In the genomic region with DNA sequence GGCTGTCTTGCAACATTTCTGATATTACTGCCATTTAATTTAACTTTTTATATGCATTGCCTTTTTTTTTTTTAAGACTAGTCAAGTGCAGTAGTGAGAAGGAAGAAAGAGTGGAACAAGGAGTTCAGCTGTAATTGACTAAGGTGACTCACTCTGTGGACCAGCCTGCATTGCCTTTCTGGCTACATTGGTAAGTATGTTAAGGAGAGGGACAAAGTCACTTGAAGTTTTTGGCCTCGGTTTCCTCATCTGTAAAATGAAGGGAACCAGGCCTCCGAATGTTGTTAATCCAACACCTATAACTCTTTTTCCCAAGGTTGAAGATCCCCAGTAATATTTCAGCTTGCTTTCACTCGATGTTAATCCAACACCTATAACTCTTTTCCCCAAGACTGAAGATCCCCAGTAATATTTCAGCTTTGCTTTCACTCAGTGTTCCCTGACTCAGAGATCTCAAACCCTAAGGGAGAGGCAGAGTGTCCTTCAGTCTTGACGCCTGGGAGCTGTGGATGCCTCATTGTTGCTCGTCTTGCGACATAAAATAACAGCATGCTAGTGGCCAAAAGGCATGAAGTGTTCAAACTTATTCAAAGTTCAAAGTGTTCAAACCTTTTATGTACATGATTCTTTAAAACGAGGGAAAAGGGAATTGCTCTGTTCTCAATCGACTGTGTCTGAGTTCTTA, we compare ENCODE assay signal across 19 cellular contexts.
DNase-seq lines count a peak whose midpoint lies in the region; ATAC-seq, FAIRE-seq and TF ChIP-seq lines count a peak whose summit lies in the region.
"Had no signal": no experiment of that assay in that cellular context is flagged by ENCODE, and none has a peak within 500 bp of the region (broad histone marks: within the 10 kb centered on the region; RNA-seq: fewer than 3 reads in every experiment).

No MANE protein-coding gene starts in this region.

- TF ChIP-seq POLR2A in breast epithelium (IDR thresholded peaks at IDR 0.05), result no peak
- TF ChIP-seq POLR2A in thyroid gland (IDR thresholded peaks at IDR 0.05), result no peak

- H3K36me3 ChIP-seq in breast epithelium (no peaks in the 10 kb centered on the region), bronchial epithelial cell (ENCODE audit: control insufficient read depth, insufficient read depth, low read length) (no peaks in the 10 kb centered on the region), thyroid gland (no peaks in the 10 kb centered on the region)
- H3K36me3 ChIP-seq: upper lobe of left lung had no signal

- peak overlapping the region; percentile 75 for H3K27ac Mint-ChIP-seq in MCF 10A (ENCODE audit: low read depth, unreplicated experiment)
- H3K27ac Mint-ChIP-seq in type B pancreatic cell, result no peak overlapping the region
- H3K27ac Mint-ChIP-seq: activated CD8-positive, alpha-beta T cell treated with anti-CD3 and anti-CD28 coated beads, Interleukin-2, amount 10 ng/mL, durations not matched to agents 7 days and 5 days; CD4-positive, alpha-beta memory T cell; IgD-negative memory B cell had no signal

- POLR2A ChIA-PET in MCF 10A (lab: Yijun Ruan, JAX), result interaction anchor here (0.9 to 5.8 kb wide), 18 partner anchors 9 to 423 kb away, joined by 3 to 52 read pairs (median 4); a partner anchor contains a TSS

- H3K4me3 Mint-ChIP-seq in MCF 10A (ENCODE audit: unreplicated experiment), result peak overlapping the region; percentile 46
- no peak overlapping the region for H3K4me3 Mint-ChIP-seq in type B pancreatic cell
- H3K4me3 Mint-ChIP-seq: activated CD8-positive, alpha-beta T cell treated with anti-CD3 and anti-CD28 coated beads, Interleukin-2, amount 10 ng/mL, durations not matched to agents 7 days and 5 days; CD4-positive, alpha-beta memory T cell; IgD-negative memory B cell had no signal

- H3K9me3 Mint-ChIP-seq in MCF 10A (ENCODE audit: unreplicated experiment) (peaks cover 7% of the 10 kb centered on the region), type B pancreatic cell (no peaks in the 10 kb centered on the region)

- H3K27ac ChIP-seq in breast epithelium, result peak overlapping the region in 1 of 2 donors; percentile 36
- peak overlapping the region; percentile 38 to 57 (median 54) for H3K27ac ChIP-seq in thyroid gland
- H3K27ac ChIP-seq: 22Rv1, parathyroid adenoma, SJSA1, upper lobe of left lung had no signal

- H3K4me1 ChIP-seq in breast epithelium (no peaks in the 10 kb centered on the region), thyroid gland (peaks cover 14 to 22% of the 10 kb centered on the region in 2 donors)
- H3K4me1 ChIP-seq: parathyroid adenoma had no signal

- DNase-seq in MCF 10A (ENCODE audit: unreplicated experiment) (peak; percentile 90), breast epithelium (ENCODE audit: low spot score in 2 of 2) (no peak), bronchial epithelial cell (ENCODE audit: low read depth) (peak; percentile 77), left lobe of liver (ENCODE audit: low spot score) (peak; percentile 67), thyroid gland (no peak), NCI-H1092 treated with DMSO at 0.1 percent for 48 hours (lab: John Stamatoyannopoulos, UW) (no peak), type B pancreatic cell (ENCODE audit: extremely low spot score, unreplicated experiment) (no peak), NCI-H1092 (lab: John Stamatoyannopoulos, UW) (no peak)
- DNase-seq: activated CD8-positive, alpha-beta T cell treated with anti-CD3 and anti-CD28 coated beads, Interleukin-2, amount 10 ng/mL, durations not matched to agents 7 days and 5 days; CD4-positive, alpha-beta memory T cell; effector memory CD4-positive, alpha-beta T cell; NCI-H1105 treated with DMSO at 0.1 percent for 48 hours; NCI-H2227 treated with DMSO at 0.1 percent for 48 hours had no signal

- H3K4me3 ChIP-seq in breast epithelium (no peak overlapping the region), bronchial epithelial cell (ENCODE audit: low read depth, low read length) (no peak overlapping the region), thyroid gland (replicated peaks in 1 of 3) (no peak overlapping the region)
- H3K4me3 ChIP-seq: SJSA1, upper lobe of left lung had no signal

- intact Hi-C loops in MCF 10A (cut with micrococcal nuclease) (loop anchor here (1.0 kb wide), 2 partner anchors 21 to 311 kb away; no protein-coding TSS in a partner anchor), breast epithelium (cut with DNase I; ENCODE audit: low total_unique reads) (no loop called here), thyroid gland (cut with DNase I) (no loop called here)

- H3K27me3 ChIP-seq in breast epithelium (no peaks in the 10 kb centered on the region), bronchial epithelial cell (ENCODE audit: control insufficient read depth, insufficient read depth, low read length) (no peaks in the 10 kb centered on the region), thyroid gland (no peaks in the 10 kb centered on the region)
- H3K27me3 ChIP-seq: SJSA1, upper lobe of left lung had no signal

- peak; percentile 34 for ATAC-seq in left lobe of liver
- ATAC-seq: activated CD8-positive, alpha-beta T cell treated with anti-CD3 and anti-CD28 coated beads, Interleukin-2, amount 10 ng/mL, durations not matched to agents 7 days and 5 days had no signal

- no peak for TF ChIP-seq CTCF in MCF 10A (IDR thresholded peaks at IDR 0.05; ENCODE audit: unreplicated experiment)
- TF ChIP-seq CTCF in breast epithelium (IDR thresholded peaks at IDR 0.05), result no peak
- no peak for TF ChIP-seq CTCF in bronchial epithelial cell (IDR thresholded peaks at IDR 0.05; ENCODE audit: insufficient read depth, low read length, severe bottlenecking)
- TF ChIP-seq CTCF in thyroid gland (IDR thresholded peaks at IDR 0.05), result no peak
- TF ChIP-seq CTCF in type B pancreatic cell (conservative IDR thresholded peaks at IDR 0.05), result no peak

- peaks cover 60% of the 10 kb centered on the region for H3K4me1 Mint-ChIP-seq in MCF 10A (ENCODE audit: insufficient read depth, unreplicated experiment)
- H3K4me1 Mint-ChIP-seq in type B pancreatic cell (ENCODE audit: unreplicated experiment), result peaks cover 18% of the 10 kb centered on the region
- H3K4me1 Mint-ChIP-seq: CD4-positive, alpha-beta memory T cell had no signal

- TSS peak; percentile 25 for BruUV-seq in MCF 10A (replicated peaks; lab: Mats Ljungman, UMichigan)

- peaks cover 0 to 9% of the 10 kb centered on the region in 2 donors for H3K9me3 ChIP-seq in breast epithelium
- H3K9me3 ChIP-seq in thyroid gland, result no peaks in the 10 kb centered on the region
- H3K9me3 ChIP-seq: SJSA1 had no signal

- H3K27me3 Mint-ChIP-seq in MCF 10A (ENCODE audit: insufficient read depth, unreplicated experiment) (no peaks in the 10 kb centered on the region), type B pancreatic cell (no peaks in the 10 kb centered on the region)

- WGBS in thyroid gland, 2 donors, result 68 to 78% methylated on average over 8 of the region's 8 CpGs

- FAIRE-seq in bronchial epithelial cell (lab: Jason Lieb, UNC), result peak; percentile 43
- FAIRE-seq: keratinocyte had no signal

- peaks cover 5% of the 10 kb centered on the region for H3K36me3 Mint-ChIP-seq in MCF 10A (ENCODE audit: insufficient read depth, unreplicated experiment)
- H3K36me3 Mint-ChIP-seq in type B pancreatic cell, result peaks cover 6% of the 10 kb centered on the region
- H3K36me3 Mint-ChIP-seq: CD4-positive, alpha-beta memory T cell had no signal

- CTCF ChIA-PET in MCF 10A (lab: Yijun Ruan, JAX), result interaction anchor here (1.7 kb wide), 1 partner anchor 328 kb away, joined by 5 read pairs; no protein-coding TSS in a partner anchor

Comparison
In these comparisons a context has a peak if more than half of its experiments do, and no peak if none do; other contexts are left out.
1. DNase-seq: peak in MCF 10A (single experiment), bronchial epithelial cell (single experiment) and left lobe of liver (single experiment); none in breast epithelium (0 of 2), thyroid gland (0 of 2), NCI-H1092 treated with DMSO at 0.1 percent for 48 hours (single experiment), type B pancreatic cell (single experiment) and NCI-H1092 (single experiment).